In genomic region chr12:45532113-45532512, GRCh38 we compare ENCODE assay signal across 18 cellular contexts.
DNase-seq lines count a peak whose midpoint lies in the region; ATAC-seq, FAIRE-seq and TF ChIP-seq lines count a peak whose summit lies in the region.
"Had no signal": no experiment of that assay in that cellular context is flagged by ENCODE, and none has a peak within 500 bp of the region (broad histone marks: within the 10 kb centered on the region; RNA-seq: fewer than 3 reads in every experiment).

No MANE protein-coding gene starts in this region.

- H3K9me3 ChIP-seq in HUES48 (ENCODE audit: control insufficient read depth, insufficient read depth, low read length) (no peaks in the 10 kb centered on the region), small intestine (ENCODE audit: control insufficient read depth, low read depth) (no peaks in the 10 kb centered on the region)

- no peak overlapping the region for H3K9ac ChIP-seq in HUES48 (ENCODE audit: low read depth, low read length)

- H3K4me1 ChIP-seq in HUES48 (ENCODE audit: control insufficient read depth, insufficient read depth, low read length): peaks cover 7% of the 10 kb centered on the region; the same call in 1 of the 2 replicates
- no peaks in the 10 kb centered on the region for H3K4me1 ChIP-seq in small intestine (ENCODE audit: control insufficient read depth in 2 of 2, insufficient read depth in 1 of 2, low read depth in 1 of 2, low read length in 1 of 2)
- H3K4me1 ChIP-seq: SJCRH30 had no signal

- peaks cover 14% of the 10 kb centered on the region for H3K9me3 Mint-ChIP-seq in WTC11

- CTCF ChIA-PET in WTC11 (lab: Charles Lee): interaction anchor here (1.8 to 3.3 kb wide), 2 partner anchors 10 to 12 kb away, joined by 3 to 19 read pairs; no protein-coding TSS in a partner anchor

- POLR2A ChIA-PET in WTC11 (lab: Charles Lee): interaction anchor here (0.6 kb wide), 1 partner anchor 239 kb away, joined by 3 read pairs; no protein-coding TSS in a partner anchor

- H3K4me3 ChIP-seq in HUES48 (ENCODE audit: low read depth, low read length) (no peak overlapping the region), small intestine (ENCODE audit: low read depth in 1 of 2, low read length in 2 of 2) (no peak overlapping the region)
- H3K4me3 ChIP-seq: SJCRH30 had no signal

- no peak overlapping the region for H3K27ac Mint-ChIP-seq in WTC11

- no peak overlapping the region for H3K4me3 Mint-ChIP-seq in WTC11

- H3K27me3 ChIP-seq in HUES48 (ENCODE audit: control insufficient read depth, insufficient read depth, low read length) (no peaks in the 10 kb centered on the region), small intestine (ENCODE audit: control insufficient read depth in 2 of 2, insufficient read depth in 2 of 2, low read length in 2 of 2) (no peaks in the 10 kb centered on the region)
- H3K27me3 ChIP-seq: SJCRH30 had no signal

- peak overlapping the region; percentile 54 for H3K27ac ChIP-seq in HUES48 (ENCODE audit: low read depth, low read length)
- no peak overlapping the region for H3K27ac ChIP-seq in small intestine (ENCODE audit: low read depth in 1 of 2, low read length in 1 of 2)
- H3K27ac ChIP-seq: SJCRH30 had no signal

- WGBS in small intestine, 3 donors: 61 to 81% (median 62%) methylated on average over 4 of the region's 4 CpGs

- no peak for TF ChIP-seq CTCF in WTC11 (IDR thresholded peaks at IDR 0.05)

- DNase-seq in WTC11 (ENCODE audit: low spot score) (no peak), medulla oblongata (ENCODE audit: extremely low spot score) (peak; percentile 1), small intestine (no peak), NCI-H524 (lab: John Stamatoyannopoulos, UW) (no peak), dermis blood vessel endothelial cell (no peak)
- DNase-seq: ACHN, C1 segment of cervical spinal cord, DMS79 treated with DMSO at 0.1 percent for 48 hours, KBM-7, NCI-H1105 treated with DMSO at 0.1 percent for 48 hours, NCI-H1694 treated with DMSO at 0.1 percent for 48 hours, NCI-H2107, NCI-H510A, SJCRH30 had no signal

- H3K36me3 ChIP-seq in HUES48 (ENCODE audit: control insufficient read depth, insufficient read depth, low read length): no peaks in the 10 kb centered on the region
- no peaks in the 10 kb centered on the region for H3K36me3 ChIP-seq in small intestine (ENCODE audit: control insufficient read depth in 2 of 2, insufficient read depth in 2 of 2, low read length in 2 of 2)
- H3K36me3 ChIP-seq: SJCRH30 had no signal

- no peak for FAIRE-seq in small intestine (lab: Jason Lieb, UNC)
- FAIRE-seq: D721Med, G401.6 had no signal

- H3K27me3 Mint-ChIP-seq in WTC11 (ENCODE audit: low read depth): no peaks in the 10 kb centered on the region; the same call in 1 of the 2 replicates

- ATAC-seq in WTC11 (peak; percentile 41), GM21447 (IDR thresholded peaks at IDR 0.05; ENCODE audit: unreplicated experiment) (no peak)

- peaks cover 5% of the 10 kb centered on the region; the same call in 1 of the 2 replicates for H3K4me1 Mint-ChIP-seq in WTC11

- H3K36me3 Mint-ChIP-seq in WTC11: no peaks in the 10 kb centered on the region

TF ChIP-seq in WTC11, 78 proteins besides CTCF, POLR2A, EP300 and RAD21:
- TF ChIP-seq ELF4 (CRISPR knock-in tag; IDR thresholded peaks at IDR 0.05; ENCODE audit: low read depth) (no peak), GRHL2 (CRISPR knock-in tag; IDR thresholded peaks at IDR 0.05; ENCODE audit: insufficient replicate concordance, severe bottlenecking) (no peak), ZNF671 (CRISPR knock-in tag; IDR thresholded peaks at IDR 0.05) (no peak), ATF3 (CRISPR knock-in tag; conservative IDR thresholded peaks at IDR 0.05) (no peak), IRF1 (CRISPR knock-in tag; IDR thresholded peaks at IDR 0.05) (no peak), MLX (CRISPR knock-in tag; IDR thresholded peaks at IDR 0.05) (no peak), MAX (CRISPR knock-in tag; IDR thresholded peaks at IDR 0.05) (no peak), CREM (CRISPR knock-in tag; IDR thresholded peaks at IDR 0.05) (no peak), RORB (CRISPR knock-in tag; IDR thresholded peaks at IDR 0.05) (no peak), JAZF1 (CRISPR knock-in tag; IDR thresholded peaks at IDR 0.05) (no peak), TEAD4 (CRISPR knock-in tag; IDR thresholded peaks at IDR 0.05) (no peak), JUN (CRISPR knock-in tag; IDR thresholded peaks at IDR 0.05) (no peak), NFYB (CRISPR knock-in tag; conservative IDR thresholded peaks at IDR 0.05; ENCODE audit: low read depth) (no peak), FOXK1 (CRISPR knock-in tag; IDR thresholded peaks at IDR 0.05) (no peak), ZNF121 (CRISPR knock-in tag; IDR thresholded peaks at IDR 0.05) (no peak), ATF1 (CRISPR knock-in tag; IDR thresholded peaks at IDR 0.05) (no peak), CREB1 (CRISPR knock-in tag; IDR thresholded peaks at IDR 0.05) (no peak), ZNF138 (CRISPR knock-in tag; conservative IDR thresholded peaks at IDR 0.05) (no peak), PREB (CRISPR knock-in tag; IDR thresholded peaks at IDR 0.05; ENCODE audit: borderline replicate concordance) (no peak)
